10 cellular contexts compared by ENCODE assay signal in the genomic region with DNA sequence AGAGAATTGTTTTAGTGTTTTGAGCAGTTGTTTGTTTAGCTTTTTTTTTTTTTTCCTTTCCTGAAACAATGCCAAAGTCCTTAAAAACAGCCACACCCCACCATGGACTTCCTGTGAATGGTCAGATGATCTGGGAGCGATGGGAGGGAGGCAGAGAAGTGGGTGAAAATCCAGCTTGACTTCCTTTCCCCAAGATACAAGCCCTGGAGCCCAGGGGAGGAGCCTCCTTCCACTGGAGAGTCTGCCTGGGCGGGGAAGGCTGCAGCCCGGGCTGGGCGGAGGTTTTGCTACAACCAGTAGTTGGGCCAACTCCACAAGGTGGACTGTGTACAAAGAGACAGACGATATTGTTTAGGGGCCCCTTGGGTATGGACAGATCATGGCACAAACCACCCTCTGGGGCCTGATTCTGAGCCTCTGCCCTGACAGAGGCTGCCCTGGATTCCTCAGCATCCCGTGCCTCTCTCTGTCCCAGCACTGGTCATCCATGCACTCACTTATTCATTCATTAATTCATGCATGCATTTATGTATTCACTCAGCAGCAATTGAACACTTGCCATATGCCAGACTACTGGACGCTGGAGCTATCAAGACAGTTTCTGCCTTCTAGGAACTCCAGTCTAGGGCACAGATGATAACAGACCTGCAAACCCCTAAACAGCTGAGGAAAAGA. TPM values are rescaled to one million over a fixed set of nuclear protein-coding genes. Genes with fewer than 3 reads are reported as not detected.
DNase-seq lines count a peak whose midpoint lies in the region; ATAC-seq, FAIRE-seq and TF ChIP-seq lines count a peak whose summit lies in the region.
"Had no signal": no experiment of that assay in that cellular context is flagged by ENCODE, and none has a peak within 500 bp of the region (broad histone marks: within the 10 kb centered on the region; RNA-seq: fewer than 3 reads in every experiment).

No MANE protein-coding gene starts in this region.

- no peaks in the 10 kb centered on the region for H3K9me3 ChIP-seq in HepG2 (ENCODE audit: low read length)

- H3K4me1 ChIP-seq in HepG2 (ENCODE audit: insufficient read depth, low read length): peaks cover 61% of the 10 kb centered on the region

- H3K27me3 Mint-ChIP-seq in activated CD8-positive, alpha-beta T cell treated with anti-CD3 and anti-CD28 coated beads, Interleukin-2, amount 10 ng/mL, durations not matched to agents 7 days and 5 days (ENCODE audit: low read depth): no peaks in the 10 kb centered on the region
- no peaks in the 10 kb centered on the region for H3K27me3 Mint-ChIP-seq in activated CD8-positive, alpha-beta T cell treated with anti-CD3 and anti-CD28 coated beads for 36 hours
- H3K27me3 Mint-ChIP-seq: CD4-positive, CD25-positive, alpha-beta regulatory T cell had no signal

- no peaks in the 10 kb centered on the region for H3K4me1 Mint-ChIP-seq in activated CD8-positive, alpha-beta T cell treated with anti-CD3 and anti-CD28 coated beads, Interleukin-2, amount 10 ng/mL, durations not matched to agents 7 days and 5 days (ENCODE audit: low read depth)
- no peaks in the 10 kb centered on the region for H3K4me1 Mint-ChIP-seq in activated CD8-positive, alpha-beta T cell treated with anti-CD3 and anti-CD28 coated beads for 36 hours (ENCODE audit: low read depth)

- H3K27ac Mint-ChIP-seq in activated CD8-positive, alpha-beta T cell treated with anti-CD3 and anti-CD28 coated beads, Interleukin-2, amount 10 ng/mL, durations not matched to agents 7 days and 5 days: no peak overlapping the region
- H3K27ac Mint-ChIP-seq in activated CD8-positive, alpha-beta T cell treated with anti-CD3 and anti-CD28 coated beads for 36 hours: no peak overlapping the region

- H4K20me1 ChIP-seq in HepG2 (ENCODE audit: insufficient read depth, low read length): no peaks in the 10 kb centered on the region

- CTCF ChIA-PET in activated CD8-positive, alpha-beta T cell treated with anti-CD3 and anti-CD28 coated beads, Interleukin-2, amount 10 ng/mL, durations not matched to agents 7 days and 5 days (lab: Charles Lee): interaction anchor here (1.7 to 2.0 kb wide), 2 partner anchors 9 to 86 kb away, joined by 5 to 9 read pairs; no protein-coding TSS in a partner anchor
- CTCF ChIA-PET in activated CD8-positive, alpha-beta T cell treated with anti-CD3 and anti-CD28 coated beads for 36 hours (lab: Charles Lee): interaction anchor here (1.2 kb wide), 1 partner anchor 87 kb away, joined by 3 read pairs; no protein-coding TSS in a partner anchor
- CTCF ChIA-PET in HepG2 (lab: Yijun Ruan, JAX; ENCODE audit: low intra/inter-chr PET ratio, low total read pairs): no interaction called here

- TF ChIP-seq POLR2A in HepG2 (IDR thresholded peaks at IDR 0.05; ENCODE audit: insufficient read depth in 1 of 2, low read depth in 2 of 2, low read length in 2 of 2): no peak

- no peak overlapping the region for H2AFZ ChIP-seq in HepG2 (ENCODE audit: low read length)

- TF ChIP-seq EP300 in HepG2 (IDR thresholded peaks at IDR 0.05; ENCODE audit: low read depth in 2 of 2, low read length in 2 of 2) (no peak; a peak in 1 of 4 replicates), HepG2 (CRISPR knock-in tag; IDR thresholded peaks at IDR 0.05; ENCODE audit: borderline replicate concordance) (no peak)

- peak overlapping the region; percentile 61 for H3K4me2 ChIP-seq in HepG2 (ENCODE audit: low read depth, low read length)

- H3K27ac ChIP-seq in HepG2 (ENCODE audit: extremely low read length, insufficient read depth, low read length): no peak overlapping the region

- in situ Hi-C loops in HepG2 (cut with HindIII; ENCODE audit: extremely low pct_ligation_motif_present, low pct_unique_long_range_greater_than_20kb): no loop called here

- ATAC-seq in activated CD8-positive, alpha-beta T cell treated with anti-CD3 and anti-CD28 coated beads, Interleukin-2, amount 10 ng/mL, durations not matched to agents 7 days and 5 days: no peak
- ATAC-seq in activated CD8-positive, alpha-beta T cell treated with anti-CD3 and anti-CD28 coated beads for 36 hours: no peak
- ATAC-seq in HepG2: peak; percentile 83

- H3K27me3 ChIP-seq in HepG2 (ENCODE audit: control insufficient read depth in 1 of 2, insufficient read depth in 2 of 2, low read length in 2 of 2): no peaks in the 10 kb centered on the region

- FAIRE-seq in HepG2 (lab: Jason Lieb, UNC): peak; percentile 74
- FAIRE-seq: TTC549 had no signal

- no peak overlapping the region for H3K9ac ChIP-seq in HepG2 (ENCODE audit: insufficient read depth, low read depth, low read length)

- TF ChIP-seq CTCF in activated CD8-positive, alpha-beta T cell treated with anti-CD3 and anti-CD28 coated beads for 36 hours (IDR thresholded peaks at IDR 0.05): no peak
- no peak for TF ChIP-seq CTCF in choroid plexus epithelial cell (conservative IDR thresholded peaks at IDR 0.05; ENCODE audit: low read depth, low read length)
- TF ChIP-seq CTCF in HepG2 (CRISPR knock-in tag; IDR thresholded peaks at IDR 0.05): no peak

- H3K9me3 Mint-ChIP-seq in activated CD8-positive, alpha-beta T cell treated with anti-CD3 and anti-CD28 coated beads, Interleukin-2, amount 10 ng/mL, durations not matched to agents 7 days and 5 days (ENCODE audit: insufficient read depth): no peaks in the 10 kb centered on the region
- H3K9me3 Mint-ChIP-seq in activated CD8-positive, alpha-beta T cell treated with anti-CD3 and anti-CD28 coated beads for 36 hours: no peaks in the 10 kb centered on the region
- H3K9me3 Mint-ChIP-seq: CD4-positive, CD25-positive, alpha-beta regulatory T cell had no signal

- H3K4me3 ChIP-seq in choroid plexus epithelial cell (ENCODE audit: low read depth, low read length) (no peak overlapping the region), HepG2 (replicated peaks in 1 of 3; ENCODE audit: insufficient read depth in 1 of 3, low read depth in 2 of 3, low read length in 3 of 3) (peak overlapping the region in 1 of 3 experiments; percentile 56; a peak in 3 of 6 replicates)

- H3K36me3 ChIP-seq in HepG2 (replicated peaks in 1 of 2; ENCODE audit: control insufficient read depth in 1 of 2, insufficient read depth in 2 of 2, low read length in 2 of 2): 0 out of 5 replicates have a peak, but pooled peaks cover 0 to under 1% of the 10 kb centered on the region in 2 experiments

- intact Hi-C loops in activated CD8-positive, alpha-beta T cell treated with anti-CD3 and anti-CD28 coated beads for 36 hours (cut with micrococcal nuclease): no loop called here
- intact Hi-C loops in HepG2 (cut with micrococcal nuclease; ENCODE audit: unreplicated experiment): no loop called here

- WGBS in HepG2 (ENCODE audit: low lambda C conversion rate): 9% methylated on average over 3 of the region's 7 CpGs

- no peak for TF ChIP-seq RAD21 in HepG2 (CRISPR knock-in tag; IDR thresholded peaks at IDR 0.05)

- peaks cover 10% of the 10 kb centered on the region for H3K36me3 Mint-ChIP-seq in activated CD8-positive, alpha-beta T cell treated with anti-CD3 and anti-CD28 coated beads, Interleukin-2, amount 10 ng/mL, durations not matched to agents 7 days and 5 days (ENCODE audit: low read depth)
- peaks cover 3% of the 10 kb centered on the region for H3K36me3 Mint-ChIP-seq in activated CD8-positive, alpha-beta T cell treated with anti-CD3 and anti-CD28 coated beads for 36 hours (ENCODE audit: low read depth)

- H3K4me3 Mint-ChIP-seq in activated CD8-positive, alpha-beta T cell treated with anti-CD3 and anti-CD28 coated beads, Interleukin-2, amount 10 ng/mL, durations not matched to agents 7 days and 5 days: no peak overlapping the region
- no peak overlapping the region for H3K4me3 Mint-ChIP-seq in activated CD8-positive, alpha-beta T cell treated with anti-CD3 and anti-CD28 coated beads for 36 hours
- H3K4me3 Mint-ChIP-seq: CD4-positive, CD25-positive, alpha-beta regulatory T cell had no signal

- POLR2A ChIA-PET in activated CD8-positive, alpha-beta T cell treated with anti-CD3 and anti-CD28 coated beads, Interleukin-2, amount 10 ng/mL, durations not matched to agents 7 days and 5 days (lab: Charles Lee): interaction anchor here (0.7 kb wide), 1 partner anchor 29 kb away, joined by 3 read pairs; no protein-coding TSS in a partner anchor
- POLR2A ChIA-PET in activated CD8-positive, alpha-beta T cell treated with anti-CD3 and anti-CD28 coated beads for 36 hours (lab: Charles Lee): interaction anchor here (0.6 to 2.5 kb wide), 2 partner anchors 8 to 12 kb away, joined by 3 to 8 read pairs; no protein-coding TSS in a partner anchor
- POLR2A ChIA-PET in HepG2 (lab: Yijun Ruan, JAX): interaction anchor here (4.2 kb wide), 1 partner anchor 29 kb away, joined by 20 read pairs; a partner anchor contains a TSS

- no TSS peak for BruUV-seq in HepG2 (replicated peaks; lab: Mats Ljungman, UMichigan)

- peak; percentile 12 for DNase-seq in activated CD8-positive, alpha-beta T cell treated with anti-CD3 and anti-CD28 coated beads, Interleukin-2, amount 10 ng/mL, durations not matched to agents 7 days and 5 days
- no peak for DNase-seq in activated CD8-positive, alpha-beta T cell treated with anti-CD3 and anti-CD28 coated beads for 36 hours
- peak; percentile 79 for DNase-seq in choroid plexus epithelial cell (ENCODE audit: low read depth)
- peak; percentile 77 for DNase-seq in HepG2 (ENCODE audit: low spot score)
- DNase-seq in CD1c-positive myeloid dendritic cell (ENCODE audit: extremely low spot score): no peak
- no peak for DNase-seq in KG1 (lab: John Stamatoyannopoulos, UW)
- DNase-seq in NCI-H1694 (lab: John Stamatoyannopoulos, UW): no peak
- no peak for DNase-seq in SHP77 treated with DMSO at 0.1 percent for 48 hours (lab: John Stamatoyannopoulos, UW)
- DNase-seq: CD4-positive, CD25-positive, alpha-beta regulatory T cell had no signal

- H3K79me2 ChIP-seq in HepG2 (ENCODE audit: insufficient read depth, low read length): no peaks in the 10 kb centered on the region

RNA-seq across cellular contexts. Expression of a gene that starts 29.8 kb away (rescaled TPM):
- 100 to 1,000 TPM; 118 to 121 TPM for total RNA-seq in activated CD8-positive, alpha-beta T cell treated with anti-CD3 and anti-CD28 coated beads, Interleukin-2, amount 10 ng/mL, durations not matched to agents 7 days and 5 days
- total RNA-seq in activated CD8-positive, alpha-beta T cell treated with anti-CD3 and anti-CD28 coated beads for 36 hours: 100 to 1,000 TPM; 224 to 231 TPM
- total RNA-seq in HepG2 (2016; rRNA removed; fragmentation: Illumina TruSeq; extraction: Trizol): 81.3 and 93.3 TPM in 2 replicates
- 26.6 and 31.7 TPM in 2 replicates for total RNA-seq in HepG2 (2016; cell fraction: cytosol; rRNA removed; fragmentation: Illumina TruSeq; extraction: Trizol; ENCODE audit: low read depth)
- total RNA-seq in HepG2 (2016; cell fraction: insoluble cytoplasmic fraction; rRNA removed; fragmentation: Illumina TruSeq; extraction: Trizol): 77.2 and 87.4 TPM in 2 replicates
- total RNA-seq in HepG2 (2016; cell fraction: membrane; rRNA removed; fragmentation: Illumina TruSeq; extraction: Trizol): 21.0 and 21.8 TPM in 2 replicates
- 85.9 and 97.4 TPM in 2 replicates for total RNA-seq in HepG2 (2016; cell fraction: nucleus; rRNA removed; fragmentation: Illumina TruSeq; extraction: Trizol)
- 253 and 294 TPM in 2 replicates for polyA plus RNA-seq in HepG2 (2011; rRNA removed)
- 120 and 143 TPM in 2 replicates for polyA plus RNA-seq in HepG2 (2011; cell fraction: cytosol; rRNA removed)
- 1,276 and 1,394 TPM in 2 replicates for polyA plus RNA-seq in HepG2 (2011; cell fraction: nucleus; rRNA removed)
- 89.4 and 114 TPM in 2 replicates for polyA plus RNA-seq in HepG2 (2012)
- polyA plus RNA-seq in HepG2 (2016; cell fraction: cytosol; fragmentation: Illumina TruSeq; extraction: Trizol; ENCODE audit: low read depth): 1.8 and 1.9 TPM in 2 replicates
- polyA plus RNA-seq in HepG2 (2016; cell fraction: insoluble cytoplasmic fraction; fragmentation: Illumina TruSeq; extraction: Trizol; ENCODE audit: low read depth): 71.2 and 71.6 TPM in 2 replicates
- polyA plus RNA-seq in HepG2 (2016; cell fraction: membrane; fragmentation: Illumina TruSeq; extraction: Trizol; ENCODE audit: low read depth): 3.9 and 4.5 TPM in 2 replicates
- polyA plus RNA-seq in HepG2 (2016; cell fraction: nucleus; fragmentation: Illumina TruSeq; extraction: Trizol; ENCODE audit: insufficient read depth, low read depth): 181 and 184 TPM in 2 replicates
- polyA minus RNA-seq in HepG2 (2011; rRNA and poly(A)+ RNA removed; ENCODE audit: low replicate concordance): 35.0 and 79.1 TPM in 2 replicates
- 52.6 and 57.0 TPM in 2 replicates for polyA minus RNA-seq in HepG2 (2011; cell fraction: cytosol; rRNA and poly(A)+ RNA removed)
- polyA minus RNA-seq in HepG2 (2011; cell fraction: nucleus; rRNA and poly(A)+ RNA removed): 216 and 246 TPM in 2 replicates

Comparison
In these comparisons a context has a peak if more than half of its experiments do, and no peak if none do; other contexts are left out.
1. DNase-seq: peak in activated CD8-positive, alpha-beta T cell treated with anti-CD3 and anti-CD28 coated beads, Interleukin-2, amount 10 ng/mL, durations not matched to agents 7 days and 5 days (single experiment), choroid plexus epithelial cell (single experiment) and HepG2 (single experiment); none in activated CD8-positive, alpha-beta T cell treated with anti-CD3 and anti-CD28 coated beads for 36 hours (single experiment), CD1c-positive myeloid dendritic cell (single experiment), KG1 (single experiment), NCI-H1694 (single experiment) and SHP77 treated with DMSO at 0.1 percent for 48 hours (single experiment).